In the genomic region with DNA sequence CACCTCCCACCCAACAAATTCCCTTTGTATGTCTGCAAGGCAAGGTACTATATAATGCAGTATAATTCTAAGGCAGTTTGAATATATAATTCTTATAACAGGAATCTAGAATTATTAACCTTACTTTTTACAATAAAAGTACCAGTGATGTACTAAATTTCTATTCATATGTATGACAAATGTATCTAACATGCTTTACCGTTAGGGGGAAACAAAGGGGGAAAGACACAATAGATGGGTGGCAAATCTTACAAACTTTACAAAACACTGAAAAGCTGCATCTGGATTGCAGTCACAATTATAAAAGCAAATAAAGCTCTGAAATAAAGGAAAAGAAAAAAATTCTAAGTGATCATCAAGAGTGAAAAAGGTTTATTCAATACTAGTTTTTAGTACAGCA, we compare ENCODE assay signal across 1 cellular context.
A peak's percentile ranks its signal among the peaks of the same experiment; 100 is the strongest.
TF ChIP-seq lines count a peak whose summit lies in the region.

No MANE protein-coding gene starts in this region.

TF ChIP-seq in K562, 482 proteins besides CTCF, POLR2A, EP300 and RAD21:
- TF ChIP-seq, protein P1, sequence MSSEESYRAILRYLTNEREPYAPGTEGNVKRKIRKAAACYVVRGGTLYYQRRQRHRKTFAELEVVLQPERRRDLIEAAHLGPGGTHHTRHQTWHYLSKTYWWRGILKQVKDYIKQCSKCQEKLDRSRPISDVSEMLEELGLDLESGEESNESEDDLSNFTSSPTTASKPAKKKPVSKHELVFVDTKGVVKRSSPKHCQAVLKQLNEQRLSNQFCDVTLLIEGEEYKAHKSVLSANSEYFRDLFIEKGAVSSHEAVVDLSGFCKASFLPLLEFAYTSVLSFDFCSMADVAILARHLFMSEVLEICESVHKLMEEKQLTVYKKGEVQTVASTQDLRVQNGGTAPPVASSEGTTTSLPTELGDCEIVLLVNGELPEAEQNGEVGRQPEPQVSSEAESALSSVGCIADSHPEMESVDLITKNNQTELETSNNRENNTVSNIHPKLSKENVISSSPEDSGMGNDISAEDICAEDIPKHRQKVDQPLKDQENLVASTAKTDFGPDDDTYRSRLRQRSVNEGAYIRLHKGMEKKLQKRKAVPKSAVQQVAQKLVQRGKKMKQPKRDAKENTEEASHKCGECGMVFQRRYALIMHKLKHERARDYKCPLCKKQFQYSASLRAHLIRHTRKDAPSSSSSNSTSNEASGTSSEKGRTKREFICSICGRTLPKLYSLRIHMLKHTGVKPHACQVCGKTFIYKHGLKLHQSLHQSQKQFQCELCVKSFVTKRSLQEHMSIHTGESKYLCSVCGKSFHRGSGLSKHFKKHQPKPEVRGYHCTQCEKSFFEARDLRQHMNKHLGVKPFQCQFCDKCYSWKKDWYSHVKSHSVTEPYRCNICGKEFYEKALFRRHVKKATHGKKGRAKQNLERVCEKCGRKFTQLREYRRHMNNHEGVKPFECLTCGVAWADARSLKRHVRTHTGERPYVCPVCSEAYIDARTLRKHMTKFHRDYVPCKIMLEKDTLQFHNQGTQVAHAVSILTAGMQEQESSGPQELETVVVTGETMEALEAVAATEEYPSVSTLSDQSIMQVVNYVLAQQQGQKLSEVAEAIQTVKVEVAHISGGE (CRISPR knock-in tag; IDR thresholded peaks at IDR 0.05), result 0 out of 6 replicates have a peak, but pooled peaks of 1 of the 3 experiments have one; percentile 14
- TF ChIP-seq EZH2 (IDR thresholded peaks at IDR 0.05; ENCODE audit: borderline replicate concordance, low read depth, low read length), result no peak
- TF ChIP-seq, protein P2, sequence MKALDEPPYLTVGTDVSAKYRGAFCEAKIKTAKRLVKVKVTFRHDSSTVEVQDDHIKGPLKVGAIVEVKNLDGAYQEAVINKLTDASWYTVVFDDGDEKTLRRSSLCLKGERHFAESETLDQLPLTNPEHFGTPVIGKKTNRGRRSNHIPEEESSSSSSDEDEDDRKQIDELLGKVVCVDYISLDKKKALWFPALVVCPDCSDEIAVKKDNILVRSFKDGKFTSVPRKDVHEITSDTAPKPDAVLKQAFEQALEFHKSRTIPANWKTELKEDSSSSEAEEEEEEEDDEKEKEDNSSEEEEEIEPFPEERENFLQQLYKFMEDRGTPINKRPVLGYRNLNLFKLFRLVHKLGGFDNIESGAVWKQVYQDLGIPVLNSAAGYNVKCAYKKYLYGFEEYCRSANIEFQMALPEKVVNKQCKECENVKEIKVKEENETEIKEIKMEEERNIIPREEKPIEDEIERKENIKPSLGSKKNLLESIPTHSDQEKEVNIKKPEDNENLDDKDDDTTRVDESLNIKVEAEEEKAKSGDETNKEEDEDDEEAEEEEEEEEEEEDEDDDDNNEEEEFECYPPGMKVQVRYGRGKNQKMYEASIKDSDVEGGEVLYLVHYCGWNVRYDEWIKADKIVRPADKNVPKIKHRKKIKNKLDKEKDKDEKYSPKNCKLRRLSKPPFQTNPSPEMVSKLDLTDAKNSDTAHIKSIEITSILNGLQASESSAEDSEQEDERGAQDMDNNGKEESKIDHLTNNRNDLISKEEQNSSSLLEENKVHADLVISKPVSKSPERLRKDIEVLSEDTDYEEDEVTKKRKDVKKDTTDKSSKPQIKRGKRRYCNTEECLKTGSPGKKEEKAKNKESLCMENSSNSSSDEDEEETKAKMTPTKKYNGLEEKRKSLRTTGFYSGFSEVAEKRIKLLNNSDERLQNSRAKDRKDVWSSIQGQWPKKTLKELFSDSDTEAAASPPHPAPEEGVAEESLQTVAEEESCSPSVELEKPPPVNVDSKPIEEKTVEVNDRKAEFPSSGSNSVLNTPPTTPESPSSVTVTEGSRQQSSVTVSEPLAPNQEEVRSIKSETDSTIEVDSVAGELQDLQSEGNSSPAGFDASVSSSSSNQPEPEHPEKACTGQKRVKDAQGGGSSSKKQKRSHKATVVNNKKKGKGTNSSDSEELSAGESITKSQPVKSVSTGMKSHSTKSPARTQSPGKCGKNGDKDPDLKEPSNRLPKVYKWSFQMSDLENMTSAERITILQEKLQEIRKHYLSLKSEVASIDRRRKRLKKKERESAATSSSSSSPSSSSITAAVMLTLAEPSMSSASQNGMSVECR (CRISPR knock-in tag; IDR thresholded peaks at IDR 0.05), result no peak
- 0 out of 2 replicates have a peak, but pooled peaks have one; percentile 1 for TF ChIP-seq EP400 (IDR thresholded peaks at IDR 0.05)
- no peak for TF ChIP-seq RBM34 (IDR thresholded peaks at IDR 0.05; ENCODE audit: borderline replicate concordance, insufficient read depth, low read length)
- TF ChIP-seq, protein P3, sequence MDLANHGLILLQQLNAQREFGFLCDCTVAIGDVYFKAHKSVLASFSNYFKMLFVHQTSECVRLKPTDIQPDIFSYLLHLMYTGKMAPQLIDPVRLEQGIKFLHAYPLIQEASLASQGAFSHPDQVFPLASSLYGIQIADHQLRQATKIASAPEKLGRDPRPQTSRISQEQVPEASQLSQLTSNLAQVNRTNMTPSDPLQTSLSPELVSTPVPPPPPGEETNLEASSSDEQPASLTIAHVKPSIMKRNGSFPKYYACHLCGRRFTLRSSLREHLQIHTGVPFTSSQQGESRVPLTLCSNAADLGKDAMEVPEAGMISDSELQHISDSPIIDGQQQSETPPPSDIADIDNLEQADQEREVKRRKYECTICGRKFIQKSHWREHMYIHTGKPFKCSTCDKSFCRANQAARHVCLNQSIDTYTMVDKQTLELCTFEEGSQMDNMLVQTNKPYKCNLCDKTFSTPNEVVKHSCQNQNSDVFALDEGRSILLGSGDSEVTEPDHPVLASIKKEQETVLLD (IDR thresholded peaks at IDR 0.05), result no peak
- TF ChIP-seq, protein P4, sequence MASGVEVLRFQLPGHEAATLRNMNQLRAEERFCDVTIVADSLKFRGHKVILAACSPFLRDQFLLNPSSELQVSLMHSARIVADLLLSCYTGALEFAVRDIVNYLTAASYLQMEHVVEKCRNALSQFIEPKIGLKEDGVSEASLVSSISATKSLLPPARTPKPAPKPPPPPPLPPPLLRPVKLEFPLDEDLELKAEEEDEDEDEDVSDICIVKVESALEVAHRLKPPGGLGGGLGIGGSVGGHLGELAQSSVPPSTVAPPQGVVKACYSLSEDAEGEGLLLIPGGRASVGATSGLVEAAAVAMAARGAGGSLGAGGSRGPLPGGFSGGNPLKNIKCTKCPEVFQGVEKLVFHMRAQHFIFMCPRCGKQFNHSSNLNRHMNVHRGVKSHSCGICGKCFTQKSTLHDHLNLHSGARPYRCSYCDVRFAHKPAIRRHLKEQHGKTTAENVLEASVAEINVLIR (CRISPR knock-in tag; IDR thresholded peaks at IDR 0.05), result no peak
- TF ChIP-seq, protein P5, sequence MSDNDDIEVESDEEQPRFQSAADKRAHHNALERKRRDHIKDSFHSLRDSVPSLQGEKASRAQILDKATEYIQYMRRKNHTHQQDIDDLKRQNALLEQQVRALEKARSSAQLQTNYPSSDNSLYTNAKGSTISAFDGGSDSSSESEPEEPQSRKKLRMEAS (CRISPR knock-in tag; IDR thresholded peaks at IDR 0.05), result no peak
- 0 out of 4 replicates have a peak, but pooled peaks of 1 of the 2 experiments have one; percentile 34 for TF ChIP-seq HDAC1 (IDR thresholded peaks at IDR 0.05)
